Comparison of ENCODE assay signal across 32 cellular contexts in the genomic region with DNA sequence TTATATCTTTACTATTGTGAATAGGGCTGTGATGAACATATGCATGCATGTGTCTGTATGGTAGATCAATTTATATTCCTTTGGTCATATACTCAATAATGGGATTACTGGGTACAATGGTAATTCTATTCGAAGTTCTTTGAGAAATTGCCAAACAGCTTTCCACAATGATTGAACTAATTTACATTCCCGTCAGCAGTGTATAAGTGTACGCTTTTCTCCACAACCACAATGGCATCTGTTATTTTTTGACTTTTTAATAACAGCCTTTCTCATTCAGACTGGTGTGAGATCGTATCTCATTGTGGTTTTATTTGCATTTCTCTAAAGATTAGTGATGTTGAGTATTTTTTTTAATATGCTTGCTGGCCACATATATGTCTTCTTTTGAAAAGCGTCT.
"Had no signal": no experiment of that assay in that cellular context is flagged by ENCODE, and none has a peak within 500 bp of the region (broad histone marks: within the 10 kb centered on the region; RNA-seq: fewer than 3 reads in every experiment).

No MANE protein-coding gene starts in this region.

- H3K36me3 ChIP-seq: MG63 had no signal

- H3K9ac ChIP-seq: KMS-11 had no signal

- H3K9me3 ChIP-seq: MG63 had no signal

- H3K4me3 ChIP-seq: MG63 had no signal

- H3K27ac ChIP-seq: KMS-11 had no signal

- DNase-seq: Karpas-422, Kasumi-1, KG1, MG63, MM.1S, MV-4-11, NCI-H1092, NCI-H1092 treated with DMSO at 0.1 percent for 48 hours, NCI-H1105, NCI-H1105 treated with DMSO at 0.1 percent for 48 hours, NCI-H1417 treated with DMSO at 0.1 percent for 48 hours, NCI-H1436, NCI-H1436 treated with DMSO at 0.1 percent for 48 hours, NCI-H146, NCI-H1694, NCI-H1694 treated with DMSO at 0.1 percent for 48 hours, NCI-H187, NCI-H187 treated with DMSO at 0.1 percent for 48 hours, NCI-H1930, NCI-H2029, NCI-H2029 treated with DMSO at 0.1 percent for 48 hours, NCI-H2081 treated with DMSO at 0.1 percent for 48 hours, NCI-H2107, NCI-H2171, NCI-H2171 treated with DMSO at 0.1 percent for 48 hours, NCI-H2227 treated with DMSO at 0.1 percent for 48 hours, NCI-H226, NCI-H345, NCI-H446, NCI-H446 treated with DMSO at 0.1 percent for 48 hours, NCI-H510A had no signal

- H3K27me3 ChIP-seq: MG63 had no signal

- H3K4me2 ChIP-seq: KMS-11 had no signal
